In the genomic region with DNA sequence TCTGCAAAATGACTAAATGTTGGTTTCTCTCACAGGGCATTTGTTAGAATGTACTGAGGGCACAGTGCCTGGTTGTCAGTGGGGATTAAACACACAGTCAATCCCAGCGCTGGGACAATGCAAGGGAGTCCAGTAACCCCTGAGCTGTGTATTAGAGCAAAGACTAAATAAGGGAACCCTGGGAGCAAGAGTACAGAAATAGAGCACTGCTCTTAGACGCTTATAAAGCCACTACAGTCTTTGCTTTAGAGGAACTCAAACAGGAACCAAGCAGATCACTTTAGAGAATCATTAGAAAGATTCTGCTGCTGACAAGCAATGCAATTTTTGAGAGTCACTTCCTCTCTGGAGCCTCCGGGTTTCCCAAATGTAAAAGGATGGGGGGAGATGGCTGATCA, we compare ENCODE assay signal across 18 cellular contexts.
A peak's percentile ranks its signal among the peaks of the same experiment; 100 is the strongest.
DNase-seq lines count a peak whose midpoint lies in the region; ATAC-seq, FAIRE-seq and TF ChIP-seq lines count a peak whose summit lies in the region.
"Had no signal": no experiment of that assay in that cellular context is flagged by ENCODE, and none has a peak within 500 bp of the region (broad histone marks: within the 10 kb centered on the region; RNA-seq: fewer than 3 reads in every experiment).

No MANE protein-coding gene starts in this region.

- no peaks in the 10 kb centered on the region for H3K27me3 ChIP-seq in gastroesophageal sphincter
- H3K27me3 ChIP-seq in stomach smooth muscle (ENCODE audit: control insufficient read depth in 1 of 2, insufficient read depth in 2 of 2, low read length in 2 of 2), result no peaks in the 10 kb centered on the region
- H3K27me3 ChIP-seq: BE2C had no signal

- H3K4me1 ChIP-seq in gastroesophageal sphincter (peaks cover 4 to 72% (median 13%) of the 10 kb centered on the region in 3 donors), stomach smooth muscle (ENCODE audit: control insufficient read depth, insufficient read depth, low read length) (peaks cover 39% of the 10 kb centered on the region)

- no peak overlapping the region for H3K4me3 Mint-ChIP-seq in activated T-cell treated with anti-CD3 and anti-CD28 coated beads, Interleukin-2, amount 50 U/mL, for 72 hours
- H3K4me3 Mint-ChIP-seq: central memory CD8-positive, alpha-beta T cell; T-helper 1 cell treated with Interleukin-12 subunit alpha and Interleukin-12 subunit beta and Interleukin-4 antibody, amounts not matched to agents 30 μg/mL and 1 μg/mL, for 36 hours had no signal

- H3K4me1 Mint-ChIP-seq in activated T-cell treated with anti-CD3 and anti-CD28 coated beads, Interleukin-2, amount 50 U/mL, for 72 hours (ENCODE audit: low read depth), result peaks cover 6% of the 10 kb centered on the region
- H3K4me1 Mint-ChIP-seq: central memory CD8-positive, alpha-beta T cell had no signal

- DNase-seq in GM12892 (ENCODE audit: insufficient read length) (no peak), NOMO-1 treated with dmso at 0.1 percent for 144 hours (lab: John Stamatoyannopoulos, UW; ENCODE audit: unreplicated experiment) (peak; percentile 46)
- no peak for DNase-seq in activated T-cell treated with anti-CD3 and anti-CD28 coated beads, Interleukin-2, amount 50 U/mL, for 72 hours
- DNase-seq: BE2C, hippocampal formation, NCI-H1092 treated with DMSO at 0.1 percent for 48 hours, NCI-H526 treated with DMSO at 0.1 percent for 48 hours had no signal

- H3K36me3 ChIP-seq in gastroesophageal sphincter (no peaks in the 10 kb centered on the region), stomach smooth muscle (ENCODE audit: control insufficient read depth in 2 of 2, insufficient read depth in 2 of 2, low read length in 2 of 2) (no peaks in the 10 kb centered on the region)
- H3K36me3 ChIP-seq: BE2C, thoracic aorta had no signal

- H3K27ac Mint-ChIP-seq in activated T-cell treated with anti-CD3 and anti-CD28 coated beads, Interleukin-2, amount 50 U/mL, for 72 hours, result no peak overlapping the region
- H3K27ac Mint-ChIP-seq: IgD-negative memory B cell; T-helper 1 cell treated with Interleukin-12 subunit alpha and Interleukin-12 subunit beta and Interleukin-4 antibody, amounts not matched to agents 30 μg/mL and 1 μg/mL, for 36 hours had no signal

- H3K9me3 ChIP-seq in gastroesophageal sphincter (no peaks in the 10 kb centered on the region), stomach smooth muscle (ENCODE audit: control insufficient read depth in 2 of 2, low read length in 2 of 2) (no peaks in the 10 kb centered on the region)
- H3K9me3 ChIP-seq: BE2C, thoracic aorta had no signal

- no peak for TF ChIP-seq POLR2A in GM12892 (IDR thresholded peaks at IDR 0.05; ENCODE audit: low read depth, low read length)
- TF ChIP-seq POLR2A in gastroesophageal sphincter (IDR thresholded peaks at IDR 0.05), result no peak

- no peak overlapping the region for H3K4me3 ChIP-seq in gastroesophageal sphincter
- peak overlapping the region in 1 of 2 donors; percentile 38 for H3K4me3 ChIP-seq in stomach smooth muscle (ENCODE audit: low read length in 2 of 2)
- H3K4me3 ChIP-seq: thoracic aorta had no signal

- WGBS in gastroesophageal sphincter (ENCODE audit: low coverage in 1 of 2), 2 donors, result 11 to 18% methylated on average over 2 of the region's 3 CpGs

- FAIRE-seq in GM12892 (lab: Jason Lieb, UNC), result peak; percentile 57
- FAIRE-seq: H54 had no signal

- H3K36me3 Mint-ChIP-seq in activated T-cell treated with anti-CD3 and anti-CD28 coated beads, Interleukin-2, amount 50 U/mL, for 72 hours (ENCODE audit: insufficient read depth in 2 of 2), result no peaks in the 10 kb centered on the region
- H3K36me3 Mint-ChIP-seq: IgD-negative memory B cell had no signal

- ATAC-seq in gastroesophageal sphincter (peak; percentile 77), GM21717 (IDR thresholded peaks at IDR 0.05; ENCODE audit: unreplicated experiment) (no peak), HG03378 (IDR thresholded peaks at IDR 0.05; ENCODE audit: unreplicated experiment) (no peak), GM18517 (IDR thresholded peaks at IDR 0.05; ENCODE audit: unreplicated experiment) (no peak)
- ATAC-seq in activated T-cell treated with anti-CD3 and anti-CD28 coated beads, Interleukin-2, amount 50 U/mL, for 72 hours (replicated peaks in 1 of 2), result no peak

- TF ChIP-seq EP300 in gastroesophageal sphincter (IDR thresholded peaks at IDR 0.05), result no peak

- TF ChIP-seq CTCF in gastroesophageal sphincter (IDR thresholded peaks at IDR 0.05), result no peak

- H3K27ac ChIP-seq in gastroesophageal sphincter (peak overlapping the region; percentile 79 to 91 (median 88)), stomach smooth muscle (ENCODE audit: low read length) (peak overlapping the region; percentile 84)
- H3K27ac ChIP-seq: HL-60 had no signal

- peaks cover 54% of the 10 kb centered on the region for H3K27me3 Mint-ChIP-seq in activated T-cell treated with anti-CD3 and anti-CD28 coated beads, Interleukin-2, amount 50 U/mL, for 72 hours (ENCODE audit: low read depth)

- H3K9me3 Mint-ChIP-seq in activated T-cell treated with anti-CD3 and anti-CD28 coated beads, Interleukin-2, amount 50 U/mL, for 72 hours, result no peaks in the 10 kb centered on the region
- H3K9me3 Mint-ChIP-seq: central memory CD8-positive, alpha-beta T cell; IgD-negative memory B cell had no signal

- peak overlapping the region; percentile 17 to 47 for H3K9ac ChIP-seq in stomach smooth muscle (ENCODE audit: low read length in 2 of 2)
